In the genomic region with DNA sequence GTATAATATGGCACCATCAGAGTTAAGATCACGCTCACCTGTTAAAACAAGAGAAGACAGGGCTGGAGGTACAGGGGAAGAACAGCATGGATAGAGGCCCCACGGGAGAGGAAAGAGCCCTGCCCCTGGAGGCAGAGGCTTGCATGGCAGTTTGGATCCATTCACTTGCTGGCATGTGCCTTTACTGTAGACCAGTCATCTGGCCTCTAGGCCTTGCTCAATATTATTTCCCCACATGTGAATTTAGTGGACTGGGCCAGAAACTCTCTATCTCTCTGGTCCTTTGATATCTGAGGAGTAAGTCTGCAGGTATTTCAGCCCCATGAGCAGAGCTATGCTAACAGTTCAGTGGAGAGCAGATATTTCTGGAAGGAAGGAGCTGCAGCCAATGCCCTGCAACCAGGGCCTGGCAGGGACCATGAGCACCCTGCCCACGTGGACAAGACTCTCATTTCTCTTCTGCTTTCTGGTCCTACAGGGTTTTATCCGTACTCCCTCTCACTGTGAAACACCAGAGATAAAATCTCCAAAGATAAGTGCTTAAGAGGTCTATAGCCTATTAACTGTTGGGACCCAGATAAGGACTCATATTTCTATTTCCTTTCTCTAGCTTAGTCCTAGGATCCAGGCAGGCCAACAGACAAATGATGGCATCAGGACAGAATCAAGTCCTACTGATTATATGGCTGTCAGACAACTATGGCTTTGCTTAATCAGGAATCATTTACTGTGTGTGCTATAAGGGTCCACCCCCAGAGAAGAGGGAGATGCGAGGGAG, we compare ENCODE assay signal across 11 cellular contexts.
A peak's percentile ranks its signal among the peaks of the same experiment; 100 is the strongest.
DNase-seq lines count a peak whose midpoint lies in the region; ATAC-seq, FAIRE-seq and TF ChIP-seq lines count a peak whose summit lies in the region.
"Had no signal": no experiment of that assay in that cellular context is flagged by ENCODE, and none has a peak within 500 bp of the region (broad histone marks: within the 10 kb centered on the region; RNA-seq: fewer than 3 reads in every experiment).

No MANE protein-coding gene starts in this region.

- TF ChIP-seq POLR2A in K562 (conservative IDR thresholded peaks at IDR 0.05), result no peak
- TF ChIP-seq POLR2A in esophagus muscularis mucosa (IDR thresholded peaks at IDR 0.05; ENCODE audit: low read depth), result no peak

- no peaks in the 10 kb centered on the region for H3K9me3 ChIP-seq in K562 (replicated peaks; ENCODE audit: control insufficient read depth, insufficient read depth, low read depth, low read length)
- H3K9me3 ChIP-seq in SJCRH30 (replicated peaks), result no peaks in the 10 kb centered on the region
- H3K9me3 ChIP-seq in esophagus muscularis mucosa, result no peaks in the 10 kb centered on the region
- no peaks in the 10 kb centered on the region for H3K9me3 ChIP-seq in right atrium auricular region
- H3K9me3 ChIP-seq: ovary had no signal

- no peak overlapping the region for H2BK15ac ChIP-seq in mesendoderm (replicated peaks; ENCODE audit: low read depth)

- H3K4me1 ChIP-seq in K562 (replicated peaks in 1 of 2; ENCODE audit: control insufficient read depth in 2 of 2, insufficient read depth in 2 of 2, low read length in 2 of 2), result no peaks in the 10 kb centered on the region; a peak in 1 of 5 replicates
- H3K4me1 ChIP-seq in mesendoderm (ENCODE audit: control insufficient read depth, low read depth, low read length), result peaks cover 3% of the 10 kb centered on the region
- no peaks in the 10 kb centered on the region for H3K4me1 ChIP-seq in SJCRH30
- no peaks in the 10 kb centered on the region for H3K4me1 ChIP-seq in esophagus muscularis mucosa
- no peaks in the 10 kb centered on the region for H3K4me1 ChIP-seq in right atrium auricular region

- H4K20me1 ChIP-seq in K562 (replicated peaks; ENCODE audit: control insufficient read depth, insufficient read depth, low read length), result no peaks in the 10 kb centered on the region

- H4K8ac ChIP-seq in mesendoderm (ENCODE audit: low read depth, low read length), result no peak overlapping the region

- H3K79me2 ChIP-seq in K562 (ENCODE audit: control insufficient read depth, insufficient read depth, low read length), result no peaks in the 10 kb centered on the region
- H3K79me2 ChIP-seq in mesendoderm (ENCODE audit: control insufficient read depth, insufficient read depth, low read length), result no peaks in the 10 kb centered on the region

- H3K27me3 ChIP-seq in K562 (ENCODE audit: control insufficient read depth in 2 of 2, insufficient read depth in 2 of 2, low read length in 2 of 2), result peaks cover 0 to 29% of the 10 kb centered on the region in 2 experiments
- no peaks in the 10 kb centered on the region for H3K27me3 ChIP-seq in mesendoderm (ENCODE audit: insufficient read depth, low read length, poor library complexity)
- H3K27me3 ChIP-seq in SJCRH30, result no peaks in the 10 kb centered on the region
- H3K27me3 ChIP-seq in esophagus muscularis mucosa, result no peaks in the 10 kb centered on the region
- no peaks in the 10 kb centered on the region for H3K27me3 ChIP-seq in right atrium auricular region
- H3K27me3 ChIP-seq: ovary had no signal

- no TSS peak for BruUV-seq in K562 (replicated peaks; lab: Mats Ljungman, UMichigan)

- H2AFZ ChIP-seq in K562 (ENCODE audit: low read depth, low read length), result no peak overlapping the region

- no peak overlapping the region for H3K4me2 ChIP-seq in K562 (ENCODE audit: insufficient read depth, low read length)
- no peak overlapping the region for H3K4me2 ChIP-seq in mesendoderm (ENCODE audit: low read length)

- no peak overlapping the region for H3K27ac ChIP-seq in K562 (ENCODE audit: extremely low read depth, low read depth, low read length)
- H3K27ac ChIP-seq in mesendoderm (ENCODE audit: low read depth, low read length), result no peak overlapping the region
- H3K27ac ChIP-seq in SJCRH30, result no peak overlapping the region
- no peak overlapping the region for H3K27ac ChIP-seq in esophagus muscularis mucosa (replicated peaks in 1 of 4)
- no peak overlapping the region for H3K27ac ChIP-seq in right atrium auricular region
- H3K27ac ChIP-seq: ovary had no signal

- no peak overlapping the region for H3K18ac ChIP-seq in mesendoderm (ENCODE audit: low read length)

- FAIRE-seq in K562 (lab: Jason Lieb, UNC), result no peak

- WGBS in K562 (ENCODE audit: insufficient coverage, low coverage, missing lambda C conversion rate), result 4% methylated on average over 4 of the region's 5 CpGs
- WGBS in mesendoderm (ENCODE audit: extremely low coverage, insufficient coverage, low lambda C conversion rate), result no CpG with 5 or more reads among the region's 5 CpGs
- 78% methylated on average over 4 of the region's 5 CpGs for WGBS in esophagus muscularis mucosa

- DNase-seq in ELR (ENCODE audit: low read depth) (peak; percentile 13), HuH-7 (ENCODE audit: low spot score) (peak; percentile 40), K562 (ENCODE audit: extremely low read depth in 1 of 4, low spot score in 3 of 4) (peak; percentile 17 to 27 (median 22)), mesendoderm (peak; percentile 40), SJCRH30 (no peak), esophagus muscularis mucosa (ENCODE audit: extremely low spot score) (no peak), NCI-H1436 treated with DMSO at 0.1 percent for 48 hours (lab: John Stamatoyannopoulos, UW) (no peak), right atrium auricular region (ENCODE audit: low spot score) (no peak)
- DNase-seq: amygdala, islet precursor cell, ovary had no signal

- H3K36me3 ChIP-seq in K562 (ENCODE audit: control insufficient read depth, insufficient read depth, low read length) (no peaks in the 10 kb centered on the region), mesendoderm (ENCODE audit: control insufficient read depth, insufficient read depth, low read length) (no peaks in the 10 kb centered on the region), SJCRH30 (no peaks in the 10 kb centered on the region), esophagus muscularis mucosa (no peaks in the 10 kb centered on the region), right atrium auricular region (no peaks in the 10 kb centered on the region)
- H3K36me3 ChIP-seq: ovary had no signal

- H2AK5ac ChIP-seq in mesendoderm (ENCODE audit: low read length), result no peak overlapping the region

- POLR2A ChIA-PET in K562 (lab: Yijun Ruan, JAX), result interaction anchor here (0.6 kb wide), 1 partner anchor 327 kb away, joined by 3 read pairs; no protein-coding TSS in a partner anchor

- TF ChIP-seq EP300 in K562 (IDR thresholded peaks at IDR 0.05; ENCODE audit: low read length), result no peak
- no peak for TF ChIP-seq EP300 in esophagus muscularis mucosa (IDR thresholded peaks at IDR 0.05)

- H3K79me1 ChIP-seq in mesendoderm (ENCODE audit: low read length), result no peaks in the 10 kb centered on the region

- no peak overlapping the region for H3K23ac ChIP-seq in mesendoderm (ENCODE audit: low read length)

- H3K56ac ChIP-seq in mesendoderm (ENCODE audit: low read length), result no peak overlapping the region

- CTCF ChIA-PET in K562 (lab: Yijun Ruan, JAX; ENCODE audit: low intra/inter-chr PET ratio), result no interaction called here

- no peak overlapping the region for H4K5ac ChIP-seq in mesendoderm (ENCODE audit: low read length)

- no peak overlapping the region for H2BK120ac ChIP-seq in mesendoderm (ENCODE audit: low read depth, low read length)

- H3K4ac ChIP-seq in mesendoderm (ENCODE audit: low read depth, low read length), result no peak overlapping the region

- H3K4me3 ChIP-seq in K562 (no peak overlapping the region), mesendoderm (ENCODE audit: low read length) (no peak overlapping the region), SJCRH30 (no peak overlapping the region), esophagus muscularis mucosa (no peak overlapping the region), right atrium auricular region (no peak overlapping the region)
- H3K4me3 ChIP-seq: ovary had no signal

- in situ Hi-C loops in K562 (cut with MboI), result no loop called here

- H3K9ac ChIP-seq in K562 (ENCODE audit: insufficient read depth in 1 of 2, low read depth in 2 of 2, low read length in 2 of 2), result no peak overlapping the region
- H3K9ac ChIP-seq in mesendoderm (ENCODE audit: low read length), result no peak overlapping the region

- TF ChIP-seq CTCF in K562 (IDR thresholded peaks at IDR 0.05 in 2 of 3, conservative IDR thresholded peaks at IDR 0.05 in 1 of 3; ENCODE audit: insufficient read depth in 2 of 3, low read depth in 1 of 3, low read length in 3 of 3) (peak in 2 of 3 experiments; percentile 23 to 33; a peak in 2 of 6 replicates), esophagus muscularis mucosa (IDR thresholded peaks at IDR 0.05) (no peak), right atrium auricular region (IDR thresholded peaks at IDR 0.05) (no peak)

- no peaks in the 10 kb centered on the region for H3K9me1 ChIP-seq in K562 (ENCODE audit: control insufficient read depth, insufficient read depth, low read length)

- no peak overlapping the region for H2BK5ac ChIP-seq in mesendoderm (ENCODE audit: low read length)

- no peak for TF ChIP-seq RAD21 in K562 (CRISPR knock-in tag; conservative IDR thresholded peaks at IDR 0.05 in 1 of 2, IDR thresholded peaks at IDR 0.05 in 1 of 2)

- ATAC-seq in K562, result peak; percentile 85

- intact Hi-C loops in K562 (cut with micrococcal nuclease) (no loop called here), esophagus muscularis mucosa (cut with DNase I) (no loop called here)

TF ChIP-seq in K562, 482 proteins besides CTCF, POLR2A, EP300 and RAD21 (continues in another document):
- TF ChIP-seq, protein P1, sequence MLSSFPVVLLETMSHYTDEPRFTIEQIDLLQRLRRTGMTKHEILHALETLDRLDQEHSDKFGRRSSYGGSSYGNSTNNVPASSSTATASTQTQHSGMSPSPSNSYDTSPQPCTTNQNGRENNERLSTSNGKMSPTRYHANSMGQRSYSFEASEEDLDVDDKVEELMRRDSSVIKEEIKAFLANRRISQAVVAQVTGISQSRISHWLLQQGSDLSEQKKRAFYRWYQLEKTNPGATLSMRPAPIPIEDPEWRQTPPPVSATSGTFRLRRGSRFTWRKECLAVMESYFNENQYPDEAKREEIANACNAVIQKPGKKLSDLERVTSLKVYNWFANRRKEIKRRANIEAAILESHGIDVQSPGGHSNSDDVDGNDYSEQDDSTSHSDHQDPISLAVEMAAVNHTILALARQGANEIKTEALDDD (IDR thresholded peaks at IDR 0.05), result no peak
- TF ChIP-seq GATA2 (CRISPR knock-in tag; IDR thresholded peaks at IDR 0.05) (no peak), BACH1 (tag; IDR thresholded peaks at IDR 0.05) (no peak), FUS (optimal IDR thresholded peaks at IDR 0.05; ENCODE audit: low read depth, low read length) (no peak)
- TF ChIP-seq, protein P2, sequence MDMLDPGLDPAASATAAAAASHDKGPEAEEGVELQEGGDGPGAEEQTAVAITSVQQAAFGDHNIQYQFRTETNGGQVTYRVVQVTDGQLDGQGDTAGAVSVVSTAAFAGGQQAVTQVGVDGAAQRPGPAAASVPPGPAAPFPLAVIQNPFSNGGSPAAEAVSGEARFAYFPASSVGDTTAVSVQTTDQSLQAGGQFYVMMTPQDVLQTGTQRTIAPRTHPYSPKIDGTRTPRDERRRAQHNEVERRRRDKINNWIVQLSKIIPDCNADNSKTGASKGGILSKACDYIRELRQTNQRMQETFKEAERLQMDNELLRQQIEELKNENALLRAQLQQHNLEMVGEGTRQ (CRISPR knock-in tag; IDR thresholded peaks at IDR 0.05), result peak; percentile 9; the same call in 1 of the 2 replicates

Comparison
In these comparisons a context has a peak if more than half of its experiments do, and no peak if none do; other contexts are left out.
1. DNase-seq: peak in ELR (single experiment), HuH-7 (single experiment), K562 (4 of 4) and mesendoderm (single experiment); none in SJCRH30 (0 of 2), esophagus muscularis mucosa (single experiment), NCI-H1436 treated with DMSO at 0.1 percent for 48 hours (single experiment) and right atrium auricular region (single experiment).
2. CTCF ChIP-seq: peak in K562 (2 of 3); none in esophagus muscularis mucosa (0 of 3) and right atrium auricular region (0 of 2).